ENCODE assay signal across 8 cellular contexts in the genomic region with DNA sequence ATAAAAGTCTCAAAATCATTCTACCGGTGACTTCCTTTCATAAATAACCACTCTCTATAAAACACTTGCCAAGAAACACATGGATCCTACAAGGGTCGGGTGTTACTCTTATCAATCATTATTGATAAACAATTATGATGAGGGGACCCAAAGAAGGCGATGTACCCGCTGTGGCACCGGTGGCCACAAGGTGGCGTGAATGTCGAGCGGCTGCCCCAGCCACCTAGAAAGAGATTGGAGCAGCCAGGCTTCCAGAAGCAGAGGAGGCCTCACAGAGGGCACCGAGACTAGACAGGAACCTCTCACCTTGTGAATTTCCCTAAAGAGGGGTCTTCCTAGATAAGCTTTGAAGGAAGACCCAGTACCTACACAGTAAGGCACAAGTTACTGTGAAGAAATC.
A peak's percentile ranks its signal among the peaks of the same experiment; 100 is the strongest.
DNase-seq lines count a peak whose midpoint lies in the region; ATAC-seq, FAIRE-seq and TF ChIP-seq lines count a peak whose summit lies in the region.
"Not testable (repeated sequence)": the region's sequence is repeated elsewhere in the genome, so short reads cannot be mapped to it uniquely, and the experiment has no call there.

No MANE protein-coding gene starts in this region.

- ATAC-seq in GM18499 (IDR thresholded peaks at IDR 0.05; ENCODE audit: insufficient read depth, unreplicated experiment) (peak; percentile 68), GM21360 (IDR thresholded peaks at IDR 0.05; ENCODE audit: unreplicated experiment) (peak; percentile 54), HCT116 (peak; percentile 55; the same call in 1 of the 2 replicates), HG03196 (IDR thresholded peaks at IDR 0.05; ENCODE audit: unreplicated experiment) (peak; percentile 64), SK-N-SH treated with all-trans-retinoic acid at 6 μM for 48 hours (peak; percentile 44; the same call in 1 of the 3 replicates), GM12878 (peak; percentile 80), left lung (peak; percentile 58)
- ATAC-seq in stimulated activated naive CD8-positive, alpha-beta T cell treated with anti-CD3 and anti-CD28 coated beads, Interleukin-15, Interleukin-2, amounts not matched to agents 100 U/mL and 50 U/mL, for 24 hours = peak; percentile 65

- not testable (repeated sequence) for BruUV-seq in HCT116 (replicated peaks; lab: Mats Ljungman, UMichigan); GM12878 (replicated peaks; lab: Mats Ljungman, UMichigan)

- not testable (repeated sequence) for H3K4me2 ChIP-seq in HCT116 (ENCODE audit: low read length); GM12878 (ENCODE audit: control insufficient read depth, insufficient read depth)

- H3K4me1 ChIP-seq in HCT116 (ENCODE audit: control insufficient read depth in 1 of 2, insufficient read depth in 2 of 2, low read length in 2 of 2); GM12878 (ENCODE audit: control insufficient read depth, insufficient read depth, low read length); left lung: not testable (repeated sequence)

- H2AFZ ChIP-seq in HCT116 (ENCODE audit: low read depth, low read length, poor library complexity, severe bottlenecking); GM12878 (ENCODE audit: control insufficient read depth, low read depth, low read length): not testable (repeated sequence)

- H3K9ac ChIP-seq in HCT116 (ENCODE audit: low read length); GM12878 (ENCODE audit: control insufficient read depth, insufficient read depth, low read length): not testable (repeated sequence)

- no CpG with 5 or more reads among the region's 9 CpGs for WGBS in GM12878 (ENCODE audit: insufficient coverage, insufficient replicate concordance, low lambda C conversion rate, missing lambda C conversion rate)

- not testable (repeated sequence) for H4K20me1 ChIP-seq in HCT116 (ENCODE audit: insufficient read depth); GM12878 (ENCODE audit: control insufficient read depth, insufficient read depth)

- not testable (repeated sequence) for TF ChIP-seq CTCF in HCT116 (IDR thresholded peaks at IDR 0.05 in 2 of 3, conservative IDR thresholded peaks at IDR 0.05 in 1 of 3; ENCODE audit: borderline replicate concordance in 1 of 3, insufficient read depth in 1 of 3, low read depth in 2 of 3, low read length in 2 of 3); GM12878 (IDR thresholded peaks at IDR 0.05 in 2 of 3, conservative IDR thresholded peaks at IDR 0.05 in 1 of 3; ENCODE audit: control insufficient read depth in 2 of 3, extremely low read depth in 1 of 3, insufficient read depth in 1 of 3, low read depth in 3 of 3, low read length in 3 of 3); left lung (IDR thresholded peaks at IDR 0.05)

- not testable (repeated sequence) for TF ChIP-seq POLR2A in HCT116 (IDR thresholded peaks at IDR 0.05; ENCODE audit: borderline replicate concordance, extremely low read depth, insufficient read depth, insufficient read length); GM12878 (IDR thresholded peaks at IDR 0.05; ENCODE audit: low read depth, low read length)

- not testable (repeated sequence) for TF ChIP-seq EP300 in GM12878 (IDR thresholded peaks at IDR 0.05; ENCODE audit: borderline replicate concordance in 1 of 2, control insufficient read depth in 1 of 2, low read depth in 2 of 2, low read length in 2 of 2)

- DNase-seq in HCT116 (ENCODE audit: low read depth, low spot score); GM12878 (ENCODE audit: low read depth, low spot score); left lung; stimulated activated naive CD8-positive, alpha-beta T cell treated with anti-CD3 and anti-CD28 coated beads, Interleukin-15, Interleukin-2, amounts not matched to agents 100 U/mL and 50 U/mL, for 24 hours: not testable (repeated sequence)

- not testable (repeated sequence) for TF ChIP-seq RAD21 in HCT116 (IDR thresholded peaks at IDR 0.05; ENCODE audit: low read depth); GM12878 (IDR thresholded peaks at IDR 0.05; ENCODE audit: insufficient read depth, low read depth, low read length)

- not testable (repeated sequence) for H3K9me3 ChIP-seq in HCT116 (ENCODE audit: control insufficient read depth in 1 of 2, insufficient read depth in 1 of 2, low read depth in 1 of 2, low read length in 2 of 2); GM12878 (replicated peaks; ENCODE audit: control insufficient read depth, insufficient read depth, low read length); left lung

- not testable (repeated sequence) for FAIRE-seq in GM12878 (lab: Jason Lieb, UNC)

- H3K27me3 ChIP-seq in HCT116 (ENCODE audit: insufficient read depth, low read length); GM12878 (replicated peaks in 1 of 2; ENCODE audit: control insufficient read depth in 2 of 2, insufficient read depth in 2 of 2, low read length in 1 of 2); left lung: not testable (repeated sequence)

- not testable (repeated sequence) for H3K79me2 ChIP-seq in HCT116 (ENCODE audit: insufficient read depth, low read length); GM12878 (ENCODE audit: control insufficient read depth, insufficient read depth, low read length)

- H3K4me3 ChIP-seq in HCT116 (replicated peaks in 1 of 2; ENCODE audit: low read depth in 1 of 2, low read length in 2 of 2); GM12878; left lung: not testable (repeated sequence)

- intact Hi-C loops in HCT116 (cut with micrococcal nuclease); GM12878 (cut with micrococcal nuclease; ENCODE audit: unreplicated experiment); left lung (cut with DNase I): not testable (repeated sequence)

- not testable (repeated sequence) for H3K27ac ChIP-seq in HCT116 (ENCODE audit: low read depth, low read length); GM12878 (ENCODE audit: control insufficient read depth, insufficient read depth); left lung

- RAD21 ChIA-PET in HCT116 (lab: Charles Lee; ENCODE audit: low non-redundant PET in 1 of 2, low total read pairs in 2 of 2, uncharacterized antibody in 2 of 2, unreplicated experiment in 2 of 2); GM12878 (lab: Charles Lee; ENCODE audit: unreplicated experiment): not testable (repeated sequence)

- SMC1A ChIA-PET in GM12878 (lab: Charles Lee; ENCODE audit: uncharacterized antibody, unreplicated experiment) = not testable (repeated sequence)

- not testable (repeated sequence) for H3K36me3 ChIP-seq in HCT116 (ENCODE audit: control insufficient read depth in 1 of 2, insufficient read depth in 2 of 2, low read length in 2 of 2); GM12878 (ENCODE audit: control insufficient read depth in 2 of 2, insufficient read depth in 2 of 2, low read length in 1 of 2); left lung

- POLR2A ChIA-PET in HCT116 (lab: Charles Lee); GM12878 (lab: Charles Lee): not testable (repeated sequence)

- not testable (repeated sequence) for H3K9me2 ChIP-seq in HCT116 (ENCODE audit: insufficient read depth)

- in situ Hi-C loops in GM12878 (cut with MboI) = not testable (repeated sequence)

- CTCF ChIA-PET in HCT116 (lab: Charles Lee); GM12878 (lab: Yijun Ruan, JAX): not testable (repeated sequence)
